1 cellular context compared by ENCODE assay signal in the genomic region with DNA sequence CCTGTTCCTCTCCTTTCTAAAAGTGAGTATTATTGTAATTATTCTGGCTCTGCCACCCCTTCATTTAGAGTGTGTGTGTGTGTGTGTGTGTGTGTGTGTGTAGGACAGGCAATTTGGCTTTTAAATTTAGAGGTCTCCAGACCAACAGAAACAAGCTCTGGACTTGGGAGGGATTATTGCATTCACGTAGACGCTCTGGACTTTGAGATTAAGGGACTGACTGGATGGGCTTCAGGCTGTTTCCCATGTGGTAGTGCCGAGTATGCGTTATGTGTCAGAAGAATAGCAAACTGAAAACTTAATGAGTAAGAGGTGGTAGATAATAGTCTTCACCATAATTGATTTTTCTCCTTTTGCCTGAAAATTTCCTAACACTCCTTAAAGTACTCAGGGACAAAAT.
TF ChIP-seq lines count a peak whose summit lies in the region.

No MANE protein-coding gene starts in this region.

TF ChIP-seq in HepG2, 621 proteins besides CTCF, POLR2A, EP300 and RAD21 (continued from another document):
- TF ChIP-seq, protein P1, sequence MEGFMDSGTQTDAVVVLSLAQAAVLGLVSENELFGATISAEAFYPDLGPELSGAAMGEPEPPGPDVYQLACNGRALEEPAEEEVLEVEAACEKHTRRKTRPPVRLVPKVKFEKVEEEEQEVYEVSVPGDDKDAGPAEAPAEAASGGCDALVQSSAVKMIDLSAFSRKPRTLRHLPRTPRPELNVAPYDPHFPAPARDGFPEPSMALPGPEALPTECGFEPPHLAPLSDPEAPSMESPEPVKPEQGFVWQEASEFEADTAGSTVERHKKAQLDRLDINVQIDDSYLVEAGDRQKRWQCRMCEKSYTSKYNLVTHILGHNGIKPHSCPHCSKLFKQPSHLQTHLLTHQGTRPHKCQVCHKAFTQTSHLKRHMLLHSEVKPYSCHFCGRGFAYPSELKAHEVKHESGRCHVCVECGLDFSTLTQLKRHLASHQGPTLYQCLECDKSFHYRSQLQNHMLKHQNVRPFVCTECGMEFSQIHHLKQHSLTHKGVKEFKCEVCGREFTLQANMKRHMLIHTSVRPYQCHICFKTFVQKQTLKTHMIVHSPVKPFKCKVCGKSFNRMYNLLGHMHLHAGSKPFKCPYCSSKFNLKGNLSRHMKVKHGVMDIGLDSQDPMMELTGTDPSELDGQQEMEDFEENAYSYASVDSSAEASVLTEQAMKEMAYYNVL (CRISPR knock-in tag; IDR thresholded peaks at IDR 0.05; ENCODE audit: borderline replicate concordance) = no peak
- TF ChIP-seq NBN (conservative IDR thresholded peaks at IDR 0.05) (no peak), POLR2AphosphoS2 (IDR thresholded peaks at IDR 0.05; ENCODE audit: low read depth, low read length) (no peak), SALL1 (CRISPR knock-in tag; IDR thresholded peaks at IDR 0.05) (no peak), SETDB1 (CRISPR knock-in tag; IDR thresholded peaks at IDR 0.05; ENCODE audit: borderline replicate concordance) (no peak), ZBTB8A (CRISPR knock-in tag; IDR thresholded peaks at IDR 0.05; ENCODE audit: borderline replicate concordance, low read depth) (no peak), ZNF20 (CRISPR knock-in tag; IDR thresholded peaks at IDR 0.05) (no peak), MIXL1 (CRISPR knock-in tag; IDR thresholded peaks at IDR 0.05) (no peak), HNF4A (CRISPR knock-in tag; IDR thresholded peaks at IDR 0.05) (no peak), ZFP41 (CRISPR knock-in tag; IDR thresholded peaks at IDR 0.05; ENCODE audit: borderline replicate concordance) (no peak)
